17 cellular contexts compared by ENCODE assay signal in genomic region chr10:26357203-26357602, GRCh38.
A peak's percentile ranks its signal among the peaks of the same experiment; 100 is the strongest.
DNase-seq lines count a peak whose midpoint lies in the region; ATAC-seq, FAIRE-seq and TF ChIP-seq lines count a peak whose summit lies in the region.
"Had no signal": no experiment of that assay in that cellular context is flagged by ENCODE, and none has a peak within 500 bp of the region (broad histone marks: within the 10 kb centered on the region; RNA-seq: fewer than 3 reads in every experiment).

No MANE protein-coding gene starts in this region.

- ATAC-seq in GM19395 (IDR thresholded peaks at IDR 0.05; ENCODE audit: unreplicated experiment) (peak; percentile 81), HG02885 (IDR thresholded peaks at IDR 0.05; ENCODE audit: poor library complexity, unreplicated experiment) (peak; percentile 71)
- ATAC-seq: gastroesophageal sphincter, T-helper 17 cell had no signal

- H3K36me3 Mint-ChIP-seq in activated naive CD4-positive, alpha-beta T cell treated with anti-CD3 and anti-CD28 coated beads, Interleukin-2, amount 50 U/mL, for 24 hours, result no peaks in the 10 kb centered on the region

- FAIRE-seq in bronchial epithelial cell (lab: Jason Lieb, UNC), result no peak

- no peaks in the 10 kb centered on the region for H3K27me3 Mint-ChIP-seq in activated naive CD4-positive, alpha-beta T cell treated with anti-CD3 and anti-CD28 coated beads, Interleukin-2, amount 50 U/mL, for 24 hours

- peak overlapping the region; percentile 20 for H3K27ac Mint-ChIP-seq in activated naive CD4-positive, alpha-beta T cell treated with anti-CD3 and anti-CD28 coated beads, Interleukin-2, amount 50 U/mL, for 24 hours
- H3K27ac Mint-ChIP-seq: endodermal cell, T-helper 17 cell had no signal

- H3K4me3 ChIP-seq in bronchial epithelial cell (ENCODE audit: low read depth, low read length), result no peak overlapping the region
- H3K4me3 ChIP-seq: gastroesophageal sphincter, stomach had no signal

- TF ChIP-seq CTCF in bronchial epithelial cell (IDR thresholded peaks at IDR 0.05; ENCODE audit: insufficient read depth, low read length, severe bottlenecking), result no peak

- H3K4me1 Mint-ChIP-seq in activated naive CD4-positive, alpha-beta T cell treated with anti-CD3 and anti-CD28 coated beads, Interleukin-2, amount 50 U/mL, for 24 hours, result peaks cover 20% of the 10 kb centered on the region
- H3K4me1 Mint-ChIP-seq: endodermal cell had no signal

- no peaks in the 10 kb centered on the region for H3K36me3 ChIP-seq in bronchial epithelial cell (ENCODE audit: control insufficient read depth, insufficient read depth, low read length)
- H3K36me3 ChIP-seq: gastroesophageal sphincter, stomach had no signal

- no peak for DNase-seq in activated naive CD4-positive, alpha-beta T cell treated with anti-CD3 and anti-CD28 coated beads, Interleukin-2, amount 50 U/mL, for 16 hours
- DNase-seq in bronchial epithelial cell (ENCODE audit: low read depth) (peak; percentile 17), NCI-H146 treated with DMSO at 0.1 percent for 48 hours (lab: John Stamatoyannopoulos, UW; ENCODE audit: unreplicated experiment) (no peak), NCI-H2171 treated with DMSO at 0.1 percent for 48 hours (lab: John Stamatoyannopoulos, UW) (no peak), iPS-NIHi11 (ENCODE audit: low spot score) (no peak)
- DNase-seq: activated CD4-positive, alpha-beta T cell treated with anti-CD3 and anti-CD28 coated beads for 48 hours; endodermal cell; KG1; NCI-H146; NCI-H748 treated with DMSO at 0.1 percent for 48 hours; stimulated activated CD4-positive, alpha-beta T cell treated with anti-CD3 and anti-CD28 coated beads, Interleukin-4, amount 100 ng/mL, for 1 hour; stomach; T-helper 17 cell had no signal

- H3K4me3 Mint-ChIP-seq in activated naive CD4-positive, alpha-beta T cell treated with anti-CD3 and anti-CD28 coated beads, Interleukin-2, amount 50 U/mL, for 24 hours, result no peak overlapping the region
- H3K4me3 Mint-ChIP-seq: endodermal cell, T-helper 17 cell had no signal

- H3K27me3 ChIP-seq in bronchial epithelial cell (ENCODE audit: control insufficient read depth, insufficient read depth, low read length), result no peaks in the 10 kb centered on the region
- H3K27me3 ChIP-seq: gastroesophageal sphincter, stomach had no signal

- no peaks in the 10 kb centered on the region for H3K9me3 Mint-ChIP-seq in activated naive CD4-positive, alpha-beta T cell treated with anti-CD3 and anti-CD28 coated beads, Interleukin-2, amount 50 U/mL, for 24 hours
- H3K9me3 Mint-ChIP-seq: endodermal cell had no signal
